In genomic region chr17:38906429-38907172, GRCh38 we compare ENCODE assay signal across 11 cellular contexts. TPM values are rescaled to one million over a fixed set of nuclear protein-coding genes. Genes with fewer than 3 reads are reported as not detected.
DNase-seq lines count a peak whose midpoint lies in the region; ATAC-seq, FAIRE-seq and TF ChIP-seq lines count a peak whose summit lies in the region.
"Had no signal": no experiment of that assay in that cellular context is flagged by ENCODE, and none has a peak within 500 bp of the region (broad histone marks: within the 10 kb centered on the region; RNA-seq: fewer than 3 reads in every experiment).

No MANE protein-coding gene starts in this region.

- intact Hi-C loops in breast epithelium (cut with DNase I; ENCODE audit: low total_unique reads) = no loop called here
- intact Hi-C loops in mammary epithelial cell (cut with micrococcal nuclease) = no loop called here
- intact Hi-C loops in HepG2 (cut with micrococcal nuclease; ENCODE audit: unreplicated experiment) = no loop called here
- intact Hi-C loops in ovary (cut with DNase I) = no loop called here

- H3K27ac ChIP-seq in breast epithelium = peak overlapping the region; percentile 40 to 81
- no peak overlapping the region for H3K27ac ChIP-seq in mammary epithelial cell (ENCODE audit: insufficient read depth, low read depth, low read length)
- H3K27ac ChIP-seq in HepG2 (ENCODE audit: extremely low read length, insufficient read depth, low read length) = no peak overlapping the region
- H3K27ac ChIP-seq in upper lobe of left lung = peak overlapping the region in 3 of 4 donors; percentile 52 to 72 (median 60)
- no peak overlapping the region for H3K27ac ChIP-seq in ovary

- CTCF ChIA-PET in mammary epithelial cell (lab: Charles Lee; ENCODE audit: low non-redundant PET) (no interaction called here), HepG2 (lab: Yijun Ruan, JAX; ENCODE audit: low intra/inter-chr PET ratio, low total read pairs) (no interaction called here)

- in situ Hi-C loops in mammary epithelial cell (cut with MboI; ENCODE audit: low sequenced_read_pairs in 2 of 2) (no loop called here), HepG2 (cut with HindIII; ENCODE audit: extremely low pct_ligation_motif_present, low pct_unique_long_range_greater_than_20kb) (no loop called here)

- H3K79me2 ChIP-seq in mammary epithelial cell (ENCODE audit: insufficient read depth, low read length) = peaks cover 85% of the 10 kb centered on the region
- peaks cover 3% of the 10 kb centered on the region for H3K79me2 ChIP-seq in HepG2 (ENCODE audit: insufficient read depth, low read length)

- ATAC-seq in HepG2 (peak; percentile 15; the same call in 1 of the 3 replicates), upper lobe of left lung (ENCODE audit: low FRiP score in 2 of 2) (peak; percentile 25 to 32), GM19035 (IDR thresholded peaks at IDR 0.05; ENCODE audit: unreplicated experiment) (no peak)

- H3K36me3 ChIP-seq in breast epithelium = no peaks in the 10 kb centered on the region
- peaks cover 13% of the 10 kb centered on the region for H3K36me3 ChIP-seq in mammary epithelial cell (ENCODE audit: insufficient read depth, low read length)
- H3K36me3 ChIP-seq in HepG2 (replicated peaks in 1 of 2; ENCODE audit: control insufficient read depth in 1 of 2, insufficient read depth in 2 of 2, low read length in 2 of 2) = peaks cover 33 to 74% of the 10 kb centered on the region in 2 experiments
- peaks cover 0 to 52% (median 18%) of the 10 kb centered on the region in 4 donors for H3K36me3 ChIP-seq in upper lobe of left lung
- no peaks in the 10 kb centered on the region for H3K36me3 ChIP-seq in ovary

- H2AFZ ChIP-seq in mammary epithelial cell (ENCODE audit: low read depth, low read length) (no peak overlapping the region), HepG2 (ENCODE audit: low read length) (no peak overlapping the region)

- no peaks in the 10 kb centered on the region for H4K20me1 ChIP-seq in mammary epithelial cell (ENCODE audit: insufficient read depth, low read length)
- H4K20me1 ChIP-seq in HepG2 (ENCODE audit: insufficient read depth, low read length) = peaks cover 11% of the 10 kb centered on the region

- H3K4me1 ChIP-seq in breast epithelium (peaks cover 0 to 4% of the 10 kb centered on the region in 2 donors), mammary epithelial cell (ENCODE audit: insufficient read depth, low read length) (peaks cover 21% of the 10 kb centered on the region), HepG2 (ENCODE audit: insufficient read depth, low read length) (no peaks in the 10 kb centered on the region), upper lobe of left lung (peaks cover 55 to 68% (median 60%) of the 10 kb centered on the region in 4 donors), ovary (ENCODE audit: insufficient read depth) (peaks cover 19% of the 10 kb centered on the region)

- H3K27me3 ChIP-seq in breast epithelium (no peaks in the 10 kb centered on the region), mammary epithelial cell (ENCODE audit: insufficient read depth, low read length) (no peaks in the 10 kb centered on the region), HepG2 (ENCODE audit: control insufficient read depth in 1 of 2, insufficient read depth in 2 of 2, low read length in 2 of 2) (no peaks in the 10 kb centered on the region), upper lobe of left lung (no peaks in the 10 kb centered on the region), ovary (no peaks in the 10 kb centered on the region)

- H3K9me3 ChIP-seq in breast epithelium (no peaks in the 10 kb centered on the region), mammary epithelial cell (replicated peaks; ENCODE audit: insufficient read depth, low read length) (no peaks in the 10 kb centered on the region), HepG2 (ENCODE audit: low read length) (no peaks in the 10 kb centered on the region), upper lobe of left lung (no peaks in the 10 kb centered on the region), ovary (no peaks in the 10 kb centered on the region)

- 93% methylated on average over 7 of the region's 7 CpGs for WGBS in mammary epithelial cell (ENCODE audit: low coverage, missing lambda C conversion rate)
- WGBS in HepG2 (ENCODE audit: low lambda C conversion rate) = 95% methylated on average over 7 of the region's 7 CpGs
- 74 to 76% methylated on average over 6 to 7 of the region's 7 CpGs for WGBS in upper lobe of left lung, 2 donors
- 72 to 85% (median 75%) methylated on average over 7 of the region's 7 CpGs for WGBS in ovary, 3 donors

- no peak for TF ChIP-seq CTCF in breast epithelium (IDR thresholded peaks at IDR 0.05)
- no peak for TF ChIP-seq CTCF in mammary epithelial cell (conservative IDR thresholded peaks at IDR 0.05 in 1 of 2, IDR thresholded peaks at IDR 0.05 in 1 of 2; ENCODE audit: extremely low read depth in 1 of 2, insufficient read depth in 1 of 2, low read depth in 1 of 2, low read length in 2 of 2)
- no peak for TF ChIP-seq CTCF in HepG2 (CRISPR knock-in tag; IDR thresholded peaks at IDR 0.05)
- no peak for TF ChIP-seq CTCF in upper lobe of left lung (IDR thresholded peaks at IDR 0.05)
- TF ChIP-seq CTCF in ovary (IDR thresholded peaks at IDR 0.05) = no peak

- TF ChIP-seq POLR2A in breast epithelium (IDR thresholded peaks at IDR 0.05) (no peak), HepG2 (IDR thresholded peaks at IDR 0.05; ENCODE audit: insufficient read depth in 1 of 2, low read depth in 2 of 2, low read length in 2 of 2) (no peak), upper lobe of left lung (IDR thresholded peaks at IDR 0.05) (no peak), ovary (IDR thresholded peaks at IDR 0.05) (no peak)

- POLR2A ChIA-PET in HepG2 (lab: Yijun Ruan, JAX) = interaction anchor here (0.6 to 2.2 kb wide), 5 partner anchors 8 to 48 kb away, joined by 3 to 5 read pairs (median 4); partner anchors contain the start of gene LASP1

- DNase-seq in breast epithelium (ENCODE audit: low spot score in 2 of 2) = no peak
- DNase-seq in mammary epithelial cell = no peak
- DNase-seq in amniotic epithelial cell (ENCODE audit: low read depth) = peak; percentile 31
- DNase-seq in HepG2 (ENCODE audit: low spot score) = no peak
- no peak for DNase-seq in upper lobe of left lung
- no peak for DNase-seq in ovary
- DNase-seq in stimulated activated CD4-positive, alpha-beta T cell treated with anti-CD3 and anti-CD28 coated beads, Interleukin-1b, Interleukin-23, amount 100 ng/mL, for 48 hours = no peak
- DNase-seq: NCI-H1105; NK-92 treated with Interleukin-12 subunit alpha and Interleukin-12 subunit beta, amount 100 ng/mL, for 24 hours; stimulated activated CD4-positive, alpha-beta T cell treated with anti-CD3 and anti-CD28 coated beads, Interleukin-2, amount 100 ng/mL, for 24 hours had no signal

- no peak overlapping the region for H3K4me2 ChIP-seq in mammary epithelial cell (ENCODE audit: insufficient read depth, low read depth, low read length)
- no peak overlapping the region for H3K4me2 ChIP-seq in HepG2 (ENCODE audit: low read depth, low read length)

- BruUV-seq in mammary epithelial cell (replicated peaks; lab: Mats Ljungman, UMichigan) = no TSS peak
- TSS peak; percentile 15 for BruUV-seq in HepG2 (replicated peaks; lab: Mats Ljungman, UMichigan)

- H3K9ac ChIP-seq in mammary epithelial cell (ENCODE audit: insufficient read depth, low read length) (no peak overlapping the region), HepG2 (ENCODE audit: insufficient read depth, low read depth, low read length) (no peak overlapping the region)

- FAIRE-seq in HepG2 (lab: Jason Lieb, UNC) = no peak

- no peak overlapping the region for H3K4me3 ChIP-seq in breast epithelium
- no peak overlapping the region for H3K4me3 ChIP-seq in mammary epithelial cell (replicated peaks in 1 of 3; ENCODE audit: insufficient read depth in 1 of 3, low read depth in 2 of 3, low read length in 3 of 3)
- H3K4me3 ChIP-seq in HepG2 (replicated peaks in 1 of 3; ENCODE audit: insufficient read depth in 1 of 3, low read depth in 2 of 3, low read length in 3 of 3) = no peak overlapping the region
- no peak overlapping the region for H3K4me3 ChIP-seq in upper lobe of left lung
- H3K4me3 ChIP-seq in ovary = no peak overlapping the region

- dilution Hi-C loops in mammary epithelial cell (cut with HindIII; ENCODE audit: low sequenced_read_pairs) = no loop called here

- no peak for TF ChIP-seq RAD21 in HepG2 (CRISPR knock-in tag; IDR thresholded peaks at IDR 0.05)

- TF ChIP-seq EP300 in HepG2 (IDR thresholded peaks at IDR 0.05; ENCODE audit: low read depth in 2 of 2, low read length in 2 of 2) (no peak), HepG2 (CRISPR knock-in tag; IDR thresholded peaks at IDR 0.05; ENCODE audit: borderline replicate concordance) (no peak), upper lobe of left lung (IDR thresholded peaks at IDR 0.05) (no peak), ovary (IDR thresholded peaks at IDR 0.05) (no peak)

RNA-seq across cellular contexts. Expression of gene LASP1, which starts 36.7 kb away (rescaled TPM):
- total RNA-seq in breast epithelium (100 to 1,000 TPM in 1 of 3 donors, 10 to 100 TPM in 2; 88.7 to 145 (median 92.8) TPM), mammary epithelial cell (100 to 1,000 TPM; 111 to 154 TPM), HepG2 (2016; rRNA removed; fragmentation: Illumina TruSeq; extraction: Trizol) (97.0 and 110 TPM in 2 replicates), upper lobe of left lung (100 to 1,000 TPM in 5 of 6 donors, 10 to 100 TPM in 1; 97.9 to 168 (median 149) TPM), ovary (100 to 1,000 TPM in 2 of 7 donors, 10 to 100 TPM in 5; 40.9 to 125 (median 95.0) TPM)
- polyA plus RNA-seq in mammary epithelial cell (92.4 TPM), HepG2 (2011; rRNA removed) (70.1 and 80.4 TPM in 2 replicates), ovary (100 to 1,000 TPM in 1 of 2 donors, 10 to 100 TPM in 1; 57.2 to 138 TPM)
- polyA minus RNA-seq in mammary epithelial cell = 211 TPM
- 9.8 and 10.1 TPM in 2 replicates for total RNA-seq in HepG2 (2016; cell fraction: cytosol; rRNA removed; fragmentation: Illumina TruSeq; extraction: Trizol; ENCODE audit: low read depth)
- 92.3 and 97.2 TPM in 2 replicates for total RNA-seq in HepG2 (2016; cell fraction: insoluble cytoplasmic fraction; rRNA removed; fragmentation: Illumina TruSeq; extraction: Trizol)
- 38.1 and 38.7 TPM in 2 replicates for total RNA-seq in HepG2 (2016; cell fraction: membrane; rRNA removed; fragmentation: Illumina TruSeq; extraction: Trizol)
- total RNA-seq in HepG2 (2016; cell fraction: nucleus; rRNA removed; fragmentation: Illumina TruSeq; extraction: Trizol) = 62.5 and 68.5 TPM in 2 replicates
- 81.9 and 127 TPM in 2 replicates for polyA plus RNA-seq in HepG2 (2011; cell fraction: cytosol; rRNA removed)
- polyA plus RNA-seq in HepG2 (2011; cell fraction: nucleus; rRNA removed) = 107 and 129 TPM in 2 replicates
- polyA plus RNA-seq in HepG2 (2012) = 82.2 and 85.9 TPM in 2 replicates
- polyA plus RNA-seq in HepG2 (2016; cell fraction: cytosol; fragmentation: Illumina TruSeq; extraction: Trizol; ENCODE audit: low read depth) = 7.2 and 8.1 TPM in 2 replicates
- polyA plus RNA-seq in HepG2 (2016; cell fraction: insoluble cytoplasmic fraction; fragmentation: Illumina TruSeq; extraction: Trizol; ENCODE audit: low read depth) = 138 and 161 TPM in 2 replicates
- 25.1 and 28.1 TPM in 2 replicates for polyA plus RNA-seq in HepG2 (2016; cell fraction: membrane; fragmentation: Illumina TruSeq; extraction: Trizol; ENCODE audit: low read depth)
- 109 and 113 TPM in 2 replicates for polyA plus RNA-seq in HepG2 (2016; cell fraction: nucleus; fragmentation: Illumina TruSeq; extraction: Trizol; ENCODE audit: insufficient read depth, low read depth)
- polyA minus RNA-seq in HepG2 (2011; rRNA and poly(A)+ RNA removed; ENCODE audit: low replicate concordance) = 136 and 189 TPM in 2 replicates
- 107 and 130 TPM in 2 replicates for polyA minus RNA-seq in HepG2 (2011; cell fraction: cytosol; rRNA and poly(A)+ RNA removed)
- 49.2 and 50.4 TPM in 2 replicates for polyA minus RNA-seq in HepG2 (2011; cell fraction: nucleus; rRNA and poly(A)+ RNA removed)

RNA-seq across cellular contexts. Expression of gene RPL23, which starts 53.1 kb away (rescaled TPM):
- total RNA-seq in breast epithelium = 1,000 to 10,000 TPM; 1,871 to 2,586 (median 2,024) TPM
- 1,000 to 10,000 TPM in 1 of 2 donors, 100 to 1,000 TPM in 1; 693 to 1,265 TPM for total RNA-seq in mammary epithelial cell
- 2,470 TPM for polyA plus RNA-seq in mammary epithelial cell
- 585 TPM for polyA minus RNA-seq in mammary epithelial cell
- 2,790 and 3,298 TPM in 2 replicates for total RNA-seq in HepG2 (2016; rRNA removed; fragmentation: Illumina TruSeq; extraction: Trizol)
- 4,051 and 4,588 TPM in 2 replicates for total RNA-seq in HepG2 (2016; cell fraction: cytosol; rRNA removed; fragmentation: Illumina TruSeq; extraction: Trizol; ENCODE audit: low read depth)
- 2,655 and 3,446 TPM in 2 replicates for total RNA-seq in HepG2 (2016; cell fraction: insoluble cytoplasmic fraction; rRNA removed; fragmentation: Illumina TruSeq; extraction: Trizol)
- total RNA-seq in HepG2 (2016; cell fraction: membrane; rRNA removed; fragmentation: Illumina TruSeq; extraction: Trizol) = 6,899 and 6,901 TPM in 2 replicates
- 995 and 1,125 TPM in 2 replicates for total RNA-seq in HepG2 (2016; cell fraction: nucleus; rRNA removed; fragmentation: Illumina TruSeq; extraction: Trizol)
- 4,288 and 4,860 TPM in 2 replicates for polyA plus RNA-seq in HepG2 (2011; rRNA removed)
- polyA plus RNA-seq in HepG2 (2011; cell fraction: cytosol; rRNA removed) = 4,164 and 5,084 TPM in 2 replicates
- polyA plus RNA-seq in HepG2 (2011; cell fraction: nucleus; rRNA removed) = 680 and 915 TPM in 2 replicates
- polyA plus RNA-seq in HepG2 (2012) = 4,457 and 5,527 TPM in 2 replicates
- 5,325 and 6,272 TPM in 2 replicates for polyA plus RNA-seq in HepG2 (2016; cell fraction: cytosol; fragmentation: Illumina TruSeq; extraction: Trizol; ENCODE audit: low read depth)
- 3,877 and 3,973 TPM in 2 replicates for polyA plus RNA-seq in HepG2 (2016; cell fraction: insoluble cytoplasmic fraction; fragmentation: Illumina TruSeq; extraction: Trizol; ENCODE audit: low read depth)
- 7,669 and 7,726 TPM in 2 replicates for polyA plus RNA-seq in HepG2 (2016; cell fraction: membrane; fragmentation: Illumina TruSeq; extraction: Trizol; ENCODE audit: low read depth)
- polyA plus RNA-seq in HepG2 (2016; cell fraction: nucleus; fragmentation: Illumina TruSeq; extraction: Trizol; ENCODE audit: insufficient read depth, low read depth) = 2,046 and 2,062 TPM in 2 replicates
- polyA minus RNA-seq in HepG2 (2011; rRNA and poly(A)+ RNA removed; ENCODE audit: low replicate concordance) = 223 and 322 TPM in 2 replicates
- 1,056 and 1,226 TPM in 2 replicates for polyA minus RNA-seq in HepG2 (2011; cell fraction: cytosol; rRNA and poly(A)+ RNA removed)
- polyA minus RNA-seq in HepG2 (2011; cell fraction: nucleus; rRNA and poly(A)+ RNA removed) = 292 and 362 TPM in 2 replicates
- 1,000 to 10,000 TPM in 4 of 6 donors, 100 to 1,000 TPM in 2; 542 to 1,288 (median 1,062) TPM for total RNA-seq in upper lobe of left lung
- total RNA-seq in ovary = 1,000 to 10,000 TPM; 2,982 to 5,219 (median 3,257) TPM
- polyA plus RNA-seq in ovary = 1,000 to 10,000 TPM; 4,771 to 7,100 TPM

Comparison
In these comparisons a context has a peak if more than half of its experiments do, and no peak if none do; other contexts are left out.
1. H3K27ac ChIP-seq: peak in breast epithelium (2 of 2) and upper lobe of left lung (3 of 4); none in mammary epithelial cell (single experiment), HepG2 (single experiment) and ovary (0 of 2).